In genomic region chr15:53307952-53308624, GRCh38 we compare ENCODE assay signal across 21 cellular contexts.
DNase-seq lines count a peak whose midpoint lies in the region; ATAC-seq, FAIRE-seq and TF ChIP-seq lines count a peak whose summit lies in the region.
"Had no signal": no experiment of that assay in that cellular context is flagged by ENCODE, and none has a peak within 500 bp of the region (broad histone marks: within the 10 kb centered on the region; RNA-seq: fewer than 3 reads in every experiment).

No MANE protein-coding gene starts in this region.

- H3K27me3 Mint-ChIP-seq in WTC11 (ENCODE audit: low read depth): no peaks in the 10 kb centered on the region
- peaks cover 2% of the 10 kb centered on the region for H3K27me3 Mint-ChIP-seq in activated T-cell treated with anti-CD3 and anti-CD28 coated beads, Interleukin-2, amount 50 U/mL, for 4 hours (ENCODE audit: low read depth)
- H3K27me3 Mint-ChIP-seq: IgD-negative memory B cell had no signal

- peaks cover 35% of the 10 kb centered on the region for H3K4me1 Mint-ChIP-seq in WTC11
- H3K4me1 Mint-ChIP-seq in activated T-cell treated with anti-CD3 and anti-CD28 coated beads, Interleukin-2, amount 50 U/mL, for 4 hours (ENCODE audit: low read depth): no peaks in the 10 kb centered on the region
- H3K4me1 Mint-ChIP-seq: CD14-positive monocyte, IgD-negative memory B cell had no signal

- no peaks in the 10 kb centered on the region for H3K79me2 ChIP-seq in HepG2 (ENCODE audit: insufficient read depth, low read length)

- CTCF ChIA-PET in HepG2 (lab: Yijun Ruan, JAX; ENCODE audit: low intra/inter-chr PET ratio, low total read pairs): no interaction called here
- CTCF ChIA-PET in WTC11 (lab: Charles Lee): interaction anchor here (0.9 to 1.5 kb wide), 5 partner anchors 9 to 301 kb away, joined by 3 to 4 read pairs (median 3); no protein-coding TSS in a partner anchor

- H3K9me3 Mint-ChIP-seq in WTC11: 0 out of 2 replicates have a peak, but pooled peaks cover 7% of the 10 kb centered on the region
- H3K9me3 Mint-ChIP-seq in activated T-cell treated with anti-CD3 and anti-CD28 coated beads, Interleukin-2, amount 50 U/mL, for 4 hours: no peaks in the 10 kb centered on the region

- H3K36me3 ChIP-seq in HepG2 (replicated peaks in 1 of 2; ENCODE audit: control insufficient read depth in 1 of 2, insufficient read depth in 2 of 2, low read length in 2 of 2) (no peaks in the 10 kb centered on the region), right lobe of liver (no peaks in the 10 kb centered on the region), heart right ventricle (no peaks in the 10 kb centered on the region)

- no peak for ATAC-seq in HepG2
- no peak for ATAC-seq in right lobe of liver
- peak; percentile 46 for ATAC-seq in WTC11
- ATAC-seq in heart right ventricle: no peak
- no peak for ATAC-seq in activated T-cell treated with anti-CD3 and anti-CD28 coated beads, Interleukin-2, amount 50 U/mL, for 4 hours
- ATAC-seq: Right ventricle myocardium inferior, SK-N-SH treated with all-trans-retinoic acid at 6 μM for 48 hours had no signal

- no peak for TF ChIP-seq CTCF in HepG2 (CRISPR knock-in tag; IDR thresholded peaks at IDR 0.05)
- no peak for TF ChIP-seq CTCF in right lobe of liver (IDR thresholded peaks at IDR 0.05)
- TF ChIP-seq CTCF in WTC11 (IDR thresholded peaks at IDR 0.05): no peak
- TF ChIP-seq CTCF in heart right ventricle (IDR thresholded peaks at IDR 0.05): no peak

- H3K27ac ChIP-seq in HepG2 (ENCODE audit: extremely low read length, insufficient read depth, low read length) (no peak overlapping the region), right lobe of liver (no peak overlapping the region), heart right ventricle (no peak overlapping the region)
- H3K27ac ChIP-seq: PC-9 had no signal

- TF ChIP-seq RAD21 in HepG2 (CRISPR knock-in tag; IDR thresholded peaks at IDR 0.05): no peak

- H3K4me1 ChIP-seq in HepG2 (ENCODE audit: insufficient read depth, low read length) (peaks cover 22% of the 10 kb centered on the region), right lobe of liver (no peaks in the 10 kb centered on the region), heart right ventricle (no peaks in the 10 kb centered on the region)
- H3K4me1 ChIP-seq: Caco-2 had no signal

- POLR2A ChIA-PET in HepG2 (lab: Yijun Ruan, JAX) (no interaction called here), WTC11 (lab: Charles Lee) (no interaction called here)

- H3K4me3 Mint-ChIP-seq in WTC11: no peak overlapping the region
- H3K4me3 Mint-ChIP-seq in activated T-cell treated with anti-CD3 and anti-CD28 coated beads, Interleukin-2, amount 50 U/mL, for 4 hours: no peak overlapping the region
- H3K4me3 Mint-ChIP-seq: CD14-positive monocyte, IgD-negative memory B cell had no signal

- H3K4me3 ChIP-seq in HepG2 (replicated peaks in 1 of 3; ENCODE audit: insufficient read depth in 1 of 3, low read depth in 2 of 3, low read length in 3 of 3): no peak overlapping the region
- H3K4me3 ChIP-seq in right lobe of liver: no peak overlapping the region
- H3K4me3 ChIP-seq in heart right ventricle: no peak overlapping the region
- H3K4me3 ChIP-seq: PC-9 had no signal

- TF ChIP-seq EP300 in HepG2 (IDR thresholded peaks at IDR 0.05; ENCODE audit: low read depth in 2 of 2, low read length in 2 of 2) (no peak), HepG2 (CRISPR knock-in tag; IDR thresholded peaks at IDR 0.05; ENCODE audit: borderline replicate concordance) (no peak)

- 84% methylated on average over 5 of the region's 5 CpGs for WGBS in HepG2 (ENCODE audit: low lambda C conversion rate)
- 100% methylated on average over 2 of the region's 5 CpGs for WGBS in right lobe of liver (ENCODE audit: insufficient coverage, low coverage, low lambda C conversion rate, missing lambda C conversion rate)
- 72 to 79% methylated on average over 5 of the region's 5 CpGs for WGBS in heart right ventricle, 2 donors

- no peak overlapping the region for H3K27ac Mint-ChIP-seq in WTC11
- H3K27ac Mint-ChIP-seq: CD14-positive monocyte, IgD-negative memory B cell had no signal

- no peak for TF ChIP-seq POLR2A in HepG2 (IDR thresholded peaks at IDR 0.05; ENCODE audit: insufficient read depth in 1 of 2, low read depth in 2 of 2, low read length in 2 of 2)
- no peak for TF ChIP-seq POLR2A in right lobe of liver (IDR thresholded peaks at IDR 0.05)

- in situ Hi-C loops in HepG2 (cut with HindIII; ENCODE audit: extremely low pct_ligation_motif_present, low pct_unique_long_range_greater_than_20kb): no loop called here

- FAIRE-seq in HepG2 (lab: Jason Lieb, UNC) (no peak), urothelium cell line (lab: Jason Lieb, UNC) (no peak)
- FAIRE-seq: A204.1, GM12891, H54 had no signal

- H3K9ac ChIP-seq in HepG2 (ENCODE audit: insufficient read depth, low read depth, low read length): no peak overlapping the region

- H3K4me2 ChIP-seq in HepG2 (ENCODE audit: low read depth, low read length): no peak overlapping the region
- H3K4me2 ChIP-seq: PC-9 had no signal

- H3K36me3 Mint-ChIP-seq in WTC11: no peaks in the 10 kb centered on the region
- H3K36me3 Mint-ChIP-seq in activated T-cell treated with anti-CD3 and anti-CD28 coated beads, Interleukin-2, amount 50 U/mL, for 4 hours (ENCODE audit: insufficient read depth): no peaks in the 10 kb centered on the region
- H3K36me3 Mint-ChIP-seq: CD14-positive monocyte had no signal

- H3K9me3 ChIP-seq in HepG2 (ENCODE audit: low read length) (peaks cover 7% of the 10 kb centered on the region; the same call in 1 of the 2 replicates), right lobe of liver (no peaks in the 10 kb centered on the region), heart right ventricle (no peaks in the 10 kb centered on the region)
- H3K9me3 ChIP-seq: Caco-2 had no signal

- DNase-seq in HepG2 (ENCODE audit: low spot score) (no peak), right lobe of liver (no peak), WTC11 (ENCODE audit: low spot score) (peak; percentile 20), foreskin melanocyte (peak; percentile 30), urothelium cell line (ENCODE audit: low spot score) (peak; percentile 12), heart right ventricle (no peak), superior temporal gyrus (ENCODE audit: extremely low spot score) (no peak)
- DNase-seq in activated T-cell treated with anti-CD3 and anti-CD28 coated beads, Interleukin-2, amount 50 U/mL, for 4 hours: no peak
- DNase-seq: Caco-2; NCI-H1436 treated with DMSO at 0.1 percent for 48 hours; NCI-H2081 treated with DMSO at 0.1 percent for 48 hours; NCI-H526; NK-92 treated with Interleukin-12 subunit alpha and Interleukin-12 subunit beta, amount 100 ng/mL, for 24 hours; PC-9 had no signal

- H3K27me3 ChIP-seq in HepG2 (ENCODE audit: control insufficient read depth in 1 of 2, insufficient read depth in 2 of 2, low read length in 2 of 2): no peaks in the 10 kb centered on the region; a peak in 1 of 5 replicates
- H3K27me3 ChIP-seq in right lobe of liver: no peaks in the 10 kb centered on the region
- H3K27me3 ChIP-seq in heart right ventricle: peaks cover 0 to 3% (median 0%) of the 10 kb centered on the region in 7 donors

- no peaks in the 10 kb centered on the region for H4K20me1 ChIP-seq in HepG2 (ENCODE audit: insufficient read depth, low read length)

- H2AFZ ChIP-seq in HepG2 (ENCODE audit: low read length): no peak overlapping the region
- H2AFZ ChIP-seq: PC-9 had no signal

- BruUV-seq in HepG2 (replicated peaks; lab: Mats Ljungman, UMichigan): no TSS peak

- intact Hi-C loops in HepG2 (cut with micrococcal nuclease; ENCODE audit: unreplicated experiment): no loop called here
- intact Hi-C loops in right lobe of liver (cut with DNase I): no loop called here
- intact Hi-C loops in heart right ventricle (cut with DNase I): no loop called here

TF ChIP-seq in HepG2, 621 proteins besides CTCF, POLR2A, EP300 and RAD21 (continues in another document):
- TF ChIP-seq, protein P1, sequence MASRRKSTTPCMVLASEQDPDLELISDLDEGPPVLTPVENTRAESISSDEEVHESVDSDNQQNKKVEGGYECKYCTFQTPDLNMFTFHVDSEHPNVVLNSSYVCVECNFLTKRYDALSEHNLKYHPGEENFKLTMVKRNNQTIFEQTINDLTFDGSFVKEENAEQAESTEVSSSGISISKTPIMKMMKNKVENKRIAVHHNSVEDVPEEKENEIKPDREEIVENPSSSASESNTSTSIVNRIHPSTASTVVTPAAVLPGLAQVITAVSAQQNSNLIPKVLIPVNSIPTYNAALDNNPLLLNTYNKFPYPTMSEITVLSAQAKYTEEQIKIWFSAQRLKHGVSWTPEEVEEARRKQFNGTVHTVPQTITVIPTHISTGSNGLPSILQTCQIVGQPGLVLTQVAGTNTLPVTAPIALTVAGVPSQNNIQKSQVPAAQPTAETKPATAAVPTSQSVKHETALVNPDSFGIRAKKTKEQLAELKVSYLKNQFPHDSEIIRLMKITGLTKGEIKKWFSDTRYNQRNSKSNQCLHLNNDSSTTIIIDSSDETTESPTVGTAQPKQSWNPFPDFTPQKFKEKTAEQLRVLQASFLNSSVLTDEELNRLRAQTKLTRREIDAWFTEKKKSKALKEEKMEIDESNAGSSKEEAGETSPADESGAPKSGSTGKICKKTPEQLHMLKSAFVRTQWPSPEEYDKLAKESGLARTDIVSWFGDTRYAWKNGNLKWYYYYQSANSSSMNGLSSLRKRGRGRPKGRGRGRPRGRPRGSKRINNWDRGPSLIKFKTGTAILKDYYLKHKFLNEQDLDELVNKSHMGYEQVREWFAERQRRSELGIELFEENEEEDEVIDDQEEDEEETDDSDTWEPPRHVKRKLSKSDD (CRISPR knock-in tag; IDR thresholded peaks at IDR 0.05; ENCODE audit: low read depth): no peak
- TF ChIP-seq NFE2L2 (IDR thresholded peaks at IDR 0.05; ENCODE audit: low read length): 0 out of 2 replicates have a peak, but pooled peaks have one; percentile 35

TF ChIP-seq in WTC11, 78 proteins besides CTCF, POLR2A, EP300 and RAD21:
- TF ChIP-seq SP1 (CRISPR knock-in tag; conservative IDR thresholded peaks at IDR 0.05) (no peak), PRRX2 (CRISPR knock-in tag; IDR thresholded peaks at IDR 0.05) (no peak), ZBTB21 (CRISPR knock-in tag; IDR thresholded peaks at IDR 0.05; ENCODE audit: borderline replicate concordance) (no peak), FOXJ3 (CRISPR knock-in tag; IDR thresholded peaks at IDR 0.05; ENCODE audit: borderline replicate concordance) (no peak), MXD4 (CRISPR knock-in tag; IDR thresholded peaks at IDR 0.05; ENCODE audit: borderline replicate concordance) (no peak), ZNF317 (CRISPR knock-in tag; IDR thresholded peaks at IDR 0.05; ENCODE audit: borderline replicate concordance, low read depth) (no peak)
- TF ChIP-seq, protein P2, sequence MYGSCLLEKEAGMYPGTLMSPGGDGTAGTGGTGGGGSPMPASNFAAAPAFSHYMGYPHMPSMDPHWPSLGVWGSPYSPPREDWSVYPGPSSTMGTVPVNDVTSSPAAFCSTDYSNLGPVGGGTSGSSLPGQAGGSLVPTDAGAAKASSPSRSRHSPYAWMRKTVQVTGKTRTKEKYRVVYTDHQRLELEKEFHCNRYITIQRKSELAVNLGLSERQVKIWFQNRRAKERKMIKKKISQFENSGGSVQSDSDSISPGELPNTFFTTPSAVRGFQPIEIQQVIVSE (CRISPR knock-in tag; IDR thresholded peaks at IDR 0.05; ENCODE audit: borderline replicate concordance): no peak

Comparison
In these comparisons a context has a peak if more than half of its experiments do, and no peak if none do; other contexts are left out.
1. DNase-seq: peak in WTC11 (single experiment), foreskin melanocyte (single experiment) and urothelium cell line (single experiment); none in HepG2 (single experiment), right lobe of liver (0 of 3), heart right ventricle (0 of 2), activated T-cell treated with anti-CD3 and anti-CD28 coated beads, Interleukin-2, amount 50 U/mL, for 4 hours (single experiment) and superior temporal gyrus (single experiment).